20 cellular contexts compared by ENCODE assay signal in the genomic region with DNA sequence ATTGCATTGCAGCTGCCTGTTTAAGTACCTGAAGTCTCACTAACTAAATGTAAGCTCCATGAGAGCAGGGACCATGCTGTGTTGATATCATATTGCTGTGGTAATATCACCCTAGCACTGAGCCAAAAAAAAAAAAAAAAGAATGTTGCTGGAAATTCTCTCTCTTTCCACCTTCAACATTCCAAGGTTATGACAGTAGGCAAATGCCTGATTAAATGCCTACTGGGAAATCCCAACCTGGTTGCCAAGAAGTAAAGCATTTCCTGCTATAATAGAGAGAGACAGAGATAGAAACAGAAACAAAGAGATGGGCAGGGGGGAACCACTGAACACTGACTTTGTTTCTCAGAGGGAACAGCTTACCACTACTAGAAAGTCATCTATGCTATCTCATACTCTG.
A peak's percentile ranks its signal among the peaks of the same experiment; 100 is the strongest.
DNase-seq lines count a peak whose midpoint lies in the region; TF ChIP-seq lines count a peak whose summit lies in the region.
"Had no signal": no experiment of that assay in that cellular context is flagged by ENCODE, and none has a peak within 500 bp of the region (broad histone marks: within the 10 kb centered on the region; RNA-seq: fewer than 3 reads in every experiment).

No MANE protein-coding gene starts in this region.

- H3K23ac ChIP-seq in mesendoderm (ENCODE audit: low read length), result no peak overlapping the region

- H4K20me1 ChIP-seq in GM23248 (ENCODE audit: insufficient read depth), result no peaks in the 10 kb centered on the region

- H3K36me3 ChIP-seq in GM23248 (ENCODE audit: low read depth) (no peaks in the 10 kb centered on the region), mesendoderm (ENCODE audit: control insufficient read depth, insufficient read depth, low read length) (no peaks in the 10 kb centered on the region)
- H3K36me3 ChIP-seq: HAP-1, pancreas, tibial nerve had no signal

- H4K5ac ChIP-seq in mesendoderm (ENCODE audit: low read length), result no peak overlapping the region

- H3K4me1 ChIP-seq in GM23248 (ENCODE audit: insufficient read depth), result no peaks in the 10 kb centered on the region
- H3K4me1 ChIP-seq in mesendoderm (ENCODE audit: control insufficient read depth, low read depth, low read length), result no peaks in the 10 kb centered on the region
- H3K4me1 ChIP-seq: HAP-1, pancreas, tibial nerve had no signal

- no peak overlapping the region for H2BK120ac ChIP-seq in mesendoderm (ENCODE audit: low read depth, low read length)

- H3K9me2 ChIP-seq in GM23248 (ENCODE audit: insufficient read depth), result no peaks in the 10 kb centered on the region

- no peak overlapping the region for H2BK15ac ChIP-seq in mesendoderm (replicated peaks; ENCODE audit: low read depth)

- no peak overlapping the region for H2AFZ ChIP-seq in GM23248

- no peaks in the 10 kb centered on the region for H3K79me2 ChIP-seq in GM23248 (ENCODE audit: insufficient read depth)
- H3K79me2 ChIP-seq in mesendoderm (ENCODE audit: control insufficient read depth, insufficient read depth, low read length), result no peaks in the 10 kb centered on the region

- H4K8ac ChIP-seq in mesendoderm (ENCODE audit: low read depth, low read length), result no peak overlapping the region

- no peak overlapping the region for H3K27ac ChIP-seq in GM23248
- no peak overlapping the region for H3K27ac ChIP-seq in mesendoderm (ENCODE audit: low read depth, low read length)
- H3K27ac ChIP-seq: pancreas, tibial nerve had no signal

- H3K4me3 ChIP-seq in GM23248, result no peak overlapping the region
- no peak overlapping the region for H3K4me3 ChIP-seq in cardiac fibroblast (replicated peaks in 1 of 2; ENCODE audit: low read depth in 2 of 2, low read length in 2 of 2)
- H3K4me3 ChIP-seq in mesendoderm (ENCODE audit: low read length), result no peak overlapping the region
- H3K4me3 ChIP-seq: HAP-1, pancreas, tibial nerve had no signal

- no peaks in the 10 kb centered on the region for H3K9me3 ChIP-seq in GM23248 (ENCODE audit: low read depth)
- H3K9me3 ChIP-seq: HAP-1, pancreas, tibial nerve had no signal

- H3F3A ChIP-seq in GM23248 (ENCODE audit: insufficient read depth), result no peaks in the 10 kb centered on the region

- H3K4me2 ChIP-seq in GM23248 (ENCODE audit: unreplicated experiment) (no peak overlapping the region), mesendoderm (ENCODE audit: low read length) (no peak overlapping the region)

- peak; percentile 8 for DNase-seq in GM23248
- DNase-seq in NCI-H69 (lab: John Stamatoyannopoulos, UW), result peak; percentile 31
- DNase-seq in cardiac fibroblast (ENCODE audit: low read depth in 2 of 2), result peak; percentile 58 to 67
- DNase-seq in mesendoderm, result peak; percentile 64
- DNase-seq in activated CD4-positive, alpha-beta T cell treated with anti-CD3 and anti-CD28 coated beads, Interleukin-2, amount 50 U/mL, for 1 hour, result no peak
- no peak for DNase-seq in DMS 273 (lab: John Stamatoyannopoulos, UW; ENCODE audit: unreplicated experiment)
- no peak for DNase-seq in NCI-H1092 (lab: John Stamatoyannopoulos, UW)
- DNase-seq: activated CD4-positive, alpha-beta T cell treated with anti-CD3 and anti-CD28 coated beads, Interleukin-2, amount 10 ng/mL, durations not matched to agents 7 days and 5 days; activated CD8-positive, alpha-beta memory T cell treated with anti-CD3 and anti-CD28 coated beads, Interleukin-2, amount 50 U/mL, for 48 hours; activated effector memory CD4-positive, alpha-beta T cell treated with anti-CD3 and anti-CD28 coated beads, Interleukin-2, amount 50 U/mL, for 16 hours; endodermal cell; kidney; mesenchymal stem cell; naive thymus-derived CD8-positive, alpha-beta T cell; NCI-H2029; pancreas; stimulated activated CD4-positive, alpha-beta T cell treated with anti-CD3 and anti-CD28 coated beads, Interleukin-1b, Interleukin-23, amount 100 ng/mL, for 48 hours; stimulated activated naive CD8-positive, alpha-beta T cell treated with anti-CD3 and anti-CD28 coated beads, Interleukin-15, Interleukin-2, amounts not matched to agents 100 U/mL and 50 U/mL, for 24 hours had no signal

- H2AK5ac ChIP-seq in mesendoderm (ENCODE audit: low read length), result no peak overlapping the region

- H3K9ac ChIP-seq in GM23248 (no peak overlapping the region), mesendoderm (ENCODE audit: low read length) (no peak overlapping the region)

- no peak for TF ChIP-seq CTCF in cardiac fibroblast (IDR thresholded peaks at IDR 0.05; ENCODE audit: low read depth, low read length)

- no peaks in the 10 kb centered on the region for H3K79me1 ChIP-seq in mesendoderm (ENCODE audit: low read length)

- in situ Hi-C loops in GM23248 (cut with MboI), result no loop called here

- H3K4ac ChIP-seq in mesendoderm (ENCODE audit: low read depth, low read length), result no peak overlapping the region

- no peak overlapping the region for H2BK5ac ChIP-seq in mesendoderm (ENCODE audit: low read length)

- no peak overlapping the region for H3K56ac ChIP-seq in mesendoderm (ENCODE audit: low read length)

- 0 out of 2 replicates have a peak, but pooled peaks cover 3% of the 10 kb centered on the region for H3K27me3 ChIP-seq in GM23248 (replicated peaks; ENCODE audit: insufficient read depth)
- H3K27me3 ChIP-seq in mesendoderm (ENCODE audit: insufficient read depth, low read length, poor library complexity), result no peaks in the 10 kb centered on the region
- H3K27me3 ChIP-seq: pancreas, tibial nerve had no signal

- H3K18ac ChIP-seq in mesendoderm (ENCODE audit: low read length), result no peak overlapping the region

Comparison
In these comparisons a context has a peak if more than half of its experiments do, and no peak if none do; other contexts are left out.
1. DNase-seq: peak in GM23248 (single experiment), NCI-H69 (single experiment), cardiac fibroblast (2 of 2) and mesendoderm (single experiment); none in activated CD4-positive, alpha-beta T cell treated with anti-CD3 and anti-CD28 coated beads, Interleukin-2, amount 50 U/mL, for 1 hour (single experiment), DMS 273 (single experiment) and NCI-H1092 (single experiment).